Comparison of ENCODE assay signal across 1 cellular context in genomic region chr19:1490311-1491113, GRCh38.
TF ChIP-seq lines count a peak whose summit lies in the region.

PCSK4 (minus strand) TSS chr19:1490350; CDS start chr19:1490346, 4 bp downstream.

TF ChIP-seq in K562, 482 proteins besides CTCF, POLR2A, EP300 and RAD21 (continued from another document and continues in another):
- TF ChIP-seq ZBTB34 (CRISPR knock-in tag; IDR thresholded peaks at IDR 0.05): no peak
- no peak for TF ChIP-seq ATF2 (CRISPR knock-in tag; IDR thresholded peaks at IDR 0.05)
- TF ChIP-seq ZKSCAN8 (CRISPR knock-in tag; IDR thresholded peaks at IDR 0.05): no peak
- TF ChIP-seq CREBBP (IDR thresholded peaks at IDR 0.05; ENCODE audit: low read depth, low read length): no peak
- no peak for TF ChIP-seq DEAF1 (CRISPR knock-in tag; IDR thresholded peaks at IDR 0.05)
- TF ChIP-seq ZNF740 (CRISPR knock-in tag; IDR thresholded peaks at IDR 0.05): no peak; the same call in 1 of the 2 replicates
- TF ChIP-seq ZNF740 (tag; IDR thresholded peaks at IDR 0.05): no peak
- TF ChIP-seq SREBF1 (IDR thresholded peaks at IDR 0.05; ENCODE audit: borderline replicate concordance, low read depth, low read length): no peak
- TF ChIP-seq ETS2 (tag; IDR thresholded peaks at IDR 0.05; ENCODE audit: borderline replicate concordance, poor library complexity, severe bottlenecking): no peak
- TF ChIP-seq ZBTB1 (CRISPR knock-in tag; IDR thresholded peaks at IDR 0.05; ENCODE audit: borderline replicate concordance, low read depth): no peak
- TF ChIP-seq ZBTB43 (CRISPR knock-in tag; IDR thresholded peaks at IDR 0.05): no peak
- no peak for TF ChIP-seq LEF1 (IDR thresholded peaks at IDR 0.05)
- no peak for TF ChIP-seq SMARCC2 (IDR thresholded peaks at IDR 0.05; ENCODE audit: low read depth)
- no peak for TF ChIP-seq ETV1 (tag; conservative IDR thresholded peaks at IDR 0.05; ENCODE audit: low read depth)
- no peak for TF ChIP-seq ZSCAN32 (CRISPR knock-in tag; IDR thresholded peaks at IDR 0.05)
- no peak for TF ChIP-seq SNRNP70 (optimal IDR thresholded peaks at IDR 0.05; ENCODE audit: low read depth, low read length)
- TF ChIP-seq ARID4B (CRISPR knock-in tag; IDR thresholded peaks at IDR 0.05): peak; percentile 93
- TF ChIP-seq MYC (IDR thresholded peaks at IDR 0.05; ENCODE audit: low read depth, low read length): peak; percentile 52; the same call in 1 of the 2 replicates
- no peak for TF ChIP-seq MYC (CRISPR knock-in tag; IDR thresholded peaks at IDR 0.05; ENCODE audit: borderline replicate concordance, low read depth)
- peak in 1 of 2 experiments; percentile 98; a peak in 2 of 4 replicates for TF ChIP-seq HDAC1 (IDR thresholded peaks at IDR 0.05)
- TF ChIP-seq ZNF224 (CRISPR knock-in tag; IDR thresholded peaks at IDR 0.05): no peak
- TF ChIP-seq NFYB (IDR thresholded peaks at IDR 0.05; ENCODE audit: extremely low read depth, insufficient read length): peak; percentile 60
- no peak for TF ChIP-seq ZNF584 (CRISPR knock-in tag; IDR thresholded peaks at IDR 0.05; ENCODE audit: low read depth)
- peak; percentile 54 for TF ChIP-seq TAF1 (IDR thresholded peaks at IDR 0.05; ENCODE audit: control insufficient read depth, extremely low read depth, insufficient read depth, low read length, severe bottlenecking)
- TF ChIP-seq SPI1 (IDR thresholded peaks at IDR 0.05; ENCODE audit: borderline replicate concordance, low read depth, low read length): no peak
- TF ChIP-seq NFATC3 (IDR thresholded peaks at IDR 0.05): no peak
- TF ChIP-seq ZNF143 (CRISPR knock-in tag; IDR thresholded peaks at IDR 0.05): peak; percentile 82
- no peak for TF ChIP-seq ZNF75A (CRISPR knock-in tag; IDR thresholded peaks at IDR 0.05)
- no peak for TF ChIP-seq PHF21A (IDR thresholded peaks at IDR 0.05; ENCODE audit: borderline replicate concordance, low read depth)
- no peak for TF ChIP-seq SETDB1 (IDR thresholded peaks at IDR 0.05; ENCODE audit: low read length)
- no peak for TF ChIP-seq MBD1 (CRISPR knock-in tag; IDR thresholded peaks at IDR 0.05)
- TF ChIP-seq TEAD2 (tag; IDR thresholded peaks at IDR 0.05): no peak
- no peak for TF ChIP-seq ZBED1 (IDR thresholded peaks at IDR 0.05)
- no peak for TF ChIP-seq SMARCA5 (IDR thresholded peaks at IDR 0.05)
- TF ChIP-seq ZNF354B (CRISPR knock-in tag; IDR thresholded peaks at IDR 0.05): no peak
- no peak for TF ChIP-seq EZH2 (IDR thresholded peaks at IDR 0.05; ENCODE audit: borderline replicate concordance, low read depth, low read length)
- no peak for TF ChIP-seq TGIF2 (CRISPR knock-in tag; IDR thresholded peaks at IDR 0.05)
- TF ChIP-seq HNRNPUL1 (IDR thresholded peaks at IDR 0.05; ENCODE audit: low read length): no peak
- TF ChIP-seq ZNF583 (CRISPR knock-in tag; IDR thresholded peaks at IDR 0.05): no peak
- no peak for TF ChIP-seq HDAC8 (tag; IDR thresholded peaks at IDR 0.05)
- TF ChIP-seq CTCFL (IDR thresholded peaks at IDR 0.05; ENCODE audit: borderline replicate concordance, insufficient read depth, low read depth, low read length, poor library complexity, severe bottlenecking): no peak
- no peak for TF ChIP-seq POLR2AphosphoS5 (IDR thresholded peaks at IDR 0.05; ENCODE audit: control insufficient read depth, insufficient read depth, low read depth, low read length)
- no peak for TF ChIP-seq DNMT1 (IDR thresholded peaks at IDR 0.05)
- TF ChIP-seq DACH1 (IDR thresholded peaks at IDR 0.05; ENCODE audit: partially characterized antibody): no peak
- no peak for TF ChIP-seq TEAD1 (CRISPR knock-in tag; IDR thresholded peaks at IDR 0.05)
- no peak for TF ChIP-seq EP400 (IDR thresholded peaks at IDR 0.05)
- no peak for TF ChIP-seq HCFC1 (IDR thresholded peaks at IDR 0.05; ENCODE audit: low read depth, low read length)
- TF ChIP-seq ZNF124 (CRISPR knock-in tag; IDR thresholded peaks at IDR 0.05): no peak
- no peak for TF ChIP-seq DMBX1 (CRISPR knock-in tag; IDR thresholded peaks at IDR 0.05; ENCODE audit: borderline replicate concordance)
- TF ChIP-seq ZC3H4 (CRISPR knock-in tag; IDR thresholded peaks at IDR 0.05; ENCODE audit: borderline replicate concordance): no peak
- no peak for TF ChIP-seq TSHZ1 (CRISPR knock-in tag; IDR thresholded peaks at IDR 0.05)
